In genomic region chr6:135382182-135382628, GRCh38 we compare ENCODE assay signal across 12 cellular contexts.
DNase-seq lines count a peak whose midpoint lies in the region; ATAC-seq lines count a peak whose summit lies in the region.
"Had no signal": no experiment of that assay in that cellular context is flagged by ENCODE, and none has a peak within 500 bp of the region (broad histone marks: within the 10 kb centered on the region; RNA-seq: fewer than 3 reads in every experiment).

No MANE protein-coding gene starts in this region.

- ATAC-seq in GM18508 (IDR thresholded peaks at IDR 0.05; ENCODE audit: insufficient read depth, unreplicated experiment), result peak; percentile 69
- ATAC-seq in GM19452 (IDR thresholded peaks at IDR 0.05; ENCODE audit: unreplicated experiment), result peak; percentile 86
- ATAC-seq in HG02852 (IDR thresholded peaks at IDR 0.05; ENCODE audit: unreplicated experiment), result peak; percentile 94
- peak; percentile 76 for ATAC-seq in HG03521 (IDR thresholded peaks at IDR 0.05; ENCODE audit: unreplicated experiment)
- ATAC-seq: CD8-positive, alpha-beta T cell had no signal

- DNase-seq in A172 (ENCODE audit: low spot score), result no peak
- no peak for DNase-seq in activated effector memory CD4-positive, alpha-beta T cell treated with Interleukin-2 at 50 U/mL for 16 hours
- no peak for DNase-seq in EL
- no peak for DNase-seq in NCI-H187 treated with DMSO at 0.1 percent for 48 hours (lab: John Stamatoyannopoulos, UW)
- DNase-seq: CD8-positive, alpha-beta T cell; KBM-7; NCI-H446 treated with DMSO at 0.1 percent for 48 hours; SHP77 treated with DMSO at 0.1 percent for 48 hours had no signal
